Comparison of ENCODE assay signal across 23 cellular contexts in genomic region chr22:19750666-19751490, GRCh38. TPM values are rescaled to one million over a fixed set of nuclear protein-coding genes. Genes with fewer than 3 reads are reported as not detected.
DNase-seq lines count a peak whose midpoint lies in the region; ATAC-seq, FAIRE-seq and TF ChIP-seq lines count a peak whose summit lies in the region.
"Had no signal": no experiment of that assay in that cellular context is flagged by ENCODE, and none has a peak within 500 bp of the region (broad histone marks: within the 10 kb centered on the region; RNA-seq: fewer than 3 reads in every experiment).

No MANE protein-coding gene starts in this region.

- DNase-seq in AG04450 (ENCODE audit: low read depth, low spot score) (peak; percentile 34), IMR-90 (peak; percentile 76), K562 (ENCODE audit: extremely low read depth in 1 of 4, low spot score in 3 of 4) (no peak), left lung (no peak), CD1c-positive myeloid dendritic cell (ENCODE audit: extremely low spot score) (no peak)
- DNase-seq: activated CD4-positive, CD25-positive, alpha-beta regulatory T cell; activated naive CD8-positive, alpha-beta T cell treated with anti-CD3 and anti-CD28 coated beads for 36 hours; CD4-positive, alpha-beta memory T cell; central memory CD4-positive, alpha-beta T cell; effector memory CD4-positive, alpha-beta T cell; H7; midbrain; NCI-H1105; NCI-H526 treated with DMSO at 0.1 percent for 48 hours; retina had no signal

- peak overlapping the region; percentile 80 for H4K91ac ChIP-seq in IMR-90 (ENCODE audit: insufficient read depth, low read depth, low read length)

- H4K20me1 ChIP-seq in IMR-90 (ENCODE audit: insufficient read depth, low read length) (0 out of 2 replicates have a peak, but pooled peaks cover 1% of the 10 kb centered on the region), K562 (replicated peaks; ENCODE audit: control insufficient read depth, insufficient read depth, low read length) (peaks cover 51% of the 10 kb centered on the region)

- H3K9me3 ChIP-seq in AG04450 (ENCODE audit: control insufficient read depth, insufficient read depth, low read length) (no peaks in the 10 kb centered on the region; the same call in 1 of the 2 replicates), IMR-90 (ENCODE audit: control insufficient read depth, insufficient read depth, low read length) (no peaks in the 10 kb centered on the region), K562 (replicated peaks; ENCODE audit: control insufficient read depth, insufficient read depth, low read depth, low read length) (no peaks in the 10 kb centered on the region; the same call in 1 of the 2 replicates), left lung (no peaks in the 10 kb centered on the region)
- H3K9me3 ChIP-seq: neutrophil, thoracic aorta had no signal

- 0 out of 2 replicates have a peak overlapping the region, but pooled peaks have one; percentile 12 for H3K18ac ChIP-seq in IMR-90 (ENCODE audit: low read depth, low read length)

- no peak overlapping the region for H3K23ac ChIP-seq in IMR-90 (ENCODE audit: low read depth, low read length)

- H3K79me1 ChIP-seq in IMR-90 (ENCODE audit: low read depth in 1 of 2, low read length in 2 of 2): no peaks in the 10 kb centered on the region

- H2AFZ ChIP-seq in IMR-90 (replicated peaks; ENCODE audit: low read length, poor library complexity) (peak overlapping the region; percentile 84), K562 (ENCODE audit: low read depth, low read length) (no peak overlapping the region)

- peak overlapping the region; percentile 37 for H3K14ac ChIP-seq in IMR-90 (replicated peaks; ENCODE audit: low read depth, low read length)

- H3K4me2 ChIP-seq in IMR-90 (ENCODE audit: low read depth, low read length): 0 out of 2 replicates have a peak overlapping the region, but pooled peaks have one; percentile 34
- no peak overlapping the region for H3K4me2 ChIP-seq in K562 (ENCODE audit: insufficient read depth, low read length)

- FAIRE-seq in K562 (lab: Jason Lieb, UNC): no peak

- H3K27ac ChIP-seq in AG04450 (ENCODE audit: low read depth, low read length): no peak overlapping the region
- H3K27ac ChIP-seq in IMR-90 (ENCODE audit: insufficient read depth, low read length): no peak overlapping the region
- no peak overlapping the region for H3K27ac ChIP-seq in K562 (ENCODE audit: extremely low read depth, low read depth, low read length)
- H3K27ac ChIP-seq in left lung: no peak overlapping the region
- H3K27ac ChIP-seq: neutrophil, thoracic aorta had no signal

- no peak overlapping the region; the same call in 2 of the 3 replicates for H2BK15ac ChIP-seq in IMR-90 (ENCODE audit: low read depth, low read length)

- peak overlapping the region; percentile 75 for H3K4ac ChIP-seq in IMR-90 (ENCODE audit: low read depth, low read length)

- H2BK120ac ChIP-seq in IMR-90 (ENCODE audit: low read depth, low read length): peak overlapping the region; percentile 86

- peak overlapping the region; percentile 74 for H2AK5ac ChIP-seq in IMR-90 (ENCODE audit: low read depth, low read length)

- H2AK9ac ChIP-seq in IMR-90 (replicated peaks; ENCODE audit: low read depth, low read length, poor library complexity): peak overlapping the region; percentile 91

- H4K8ac ChIP-seq in IMR-90 (ENCODE audit: low read depth in 2 of 2, low read length in 2 of 2): peak overlapping the region in 1 of 2 experiments; percentile 49; a peak in 1 of 4 replicates

- H4K5ac ChIP-seq in IMR-90 (ENCODE audit: low read depth, low read length): 0 out of 2 replicates have a peak overlapping the region, but pooled peaks have one; percentile 15

- no peak for TF ChIP-seq EP300 in K562 (IDR thresholded peaks at IDR 0.05; ENCODE audit: low read length)

- 43% methylated on average over 13 of the region's 19 CpGs; no CpG with 5 or more reads in 1 of the 2 experiments for WGBS in IMR-90 (ENCODE audit: extremely low coverage in 2 of 2, insufficient read length in 1 of 2), 2 experiments
- WGBS in K562 (ENCODE audit: insufficient coverage, low coverage, missing lambda C conversion rate): 9% methylated on average over 18 of the region's 19 CpGs

- CTCF ChIA-PET in AG04450 (lab: Charles Lee): interaction anchor here (0.6 to 1.8 kb wide), 3 partner anchors 20 to 159 kb away, joined by 3 to 7 read pairs (median 4); no protein-coding TSS in a partner anchor
- CTCF ChIA-PET in IMR-90 (lab: Yijun Ruan, JAX): interaction anchor here (1.0 kb wide), 1 partner anchor 159 kb away, joined by 4 read pairs; no protein-coding TSS in a partner anchor
- CTCF ChIA-PET in K562 (lab: Yijun Ruan, JAX; ENCODE audit: low intra/inter-chr PET ratio): no interaction called here

- no peak for TF ChIP-seq RAD21 in IMR-90 (IDR thresholded peaks at IDR 0.05; ENCODE audit: low read length)
- no peak for TF ChIP-seq RAD21 in K562 (CRISPR knock-in tag; conservative IDR thresholded peaks at IDR 0.05 in 1 of 2, IDR thresholded peaks at IDR 0.05 in 1 of 2)

- H3K9me1 ChIP-seq in IMR-90 (ENCODE audit: insufficient read depth, low read length) (peaks cover 5% of the 10 kb centered on the region), K562 (ENCODE audit: control insufficient read depth, insufficient read depth, low read length) (no peaks in the 10 kb centered on the region)

- intact Hi-C loops in IMR-90 (cut with micrococcal nuclease): no loop called here
- intact Hi-C loops in K562 (cut with micrococcal nuclease): no loop called here
- intact Hi-C loops in left lung (cut with DNase I): no loop called here

- H3K79me2 ChIP-seq in K562 (ENCODE audit: control insufficient read depth, insufficient read depth, low read length): no peaks in the 10 kb centered on the region

- H3K4me1 ChIP-seq in IMR-90 (ENCODE audit: control insufficient read depth, insufficient read depth, low read length): peaks cover 9% of the 10 kb centered on the region
- H3K4me1 ChIP-seq in K562 (replicated peaks in 1 of 2; ENCODE audit: control insufficient read depth in 2 of 2, insufficient read depth in 2 of 2, low read length in 2 of 2): peaks cover 5 to 70% of the 10 kb centered on the region in 2 experiments
- peaks cover 3 to 8% of the 10 kb centered on the region in 2 donors for H3K4me1 ChIP-seq in left lung

- TF ChIP-seq CTCF in AG04450 (IDR thresholded peaks at IDR 0.05; ENCODE audit: low read depth, low read length) (no peak), IMR-90 (conservative IDR thresholded peaks at IDR 0.05; ENCODE audit: low read depth, low read length) (no peak), K562 (IDR thresholded peaks at IDR 0.05 in 2 of 3, conservative IDR thresholded peaks at IDR 0.05 in 1 of 3; ENCODE audit: insufficient read depth in 2 of 3, low read depth in 1 of 3, low read length in 3 of 3) (no peak), left lung (IDR thresholded peaks at IDR 0.05) (no peak)

- H3K9ac ChIP-seq in IMR-90 (ENCODE audit: low read depth, low read length): no peak overlapping the region
- H3K9ac ChIP-seq in K562 (ENCODE audit: insufficient read depth in 1 of 2, low read depth in 2 of 2, low read length in 2 of 2): peak overlapping the region in 1 of 2 experiments; percentile 66; a peak in 2 of 4 replicates

- TF ChIP-seq POLR2A in IMR-90 (IDR thresholded peaks at IDR 0.05; ENCODE audit: low read depth, low read length) (no peak), K562 (conservative IDR thresholded peaks at IDR 0.05) (no peak)

- H3K36me3 ChIP-seq in IMR-90 (ENCODE audit: control insufficient read depth, insufficient read depth, low read length) (no peaks in the 10 kb centered on the region), K562 (ENCODE audit: control insufficient read depth, insufficient read depth, low read length) (no peaks in the 10 kb centered on the region), left lung (no peaks in the 10 kb centered on the region)
- H3K36me3 ChIP-seq: neutrophil, thoracic aorta had no signal

- POLR2A ChIA-PET in AG04450 (lab: Yijun Ruan, JAX) (interaction anchor here (1.0 kb wide), 1 partner anchor 103 kb away, joined by 3 read pairs; no protein-coding TSS in a partner anchor), IMR-90 (lab: Charles Lee; ENCODE audit: unreplicated experiment) (no interaction called here), K562 (lab: Yijun Ruan, JAX) (interaction anchor here (0.6 to 4.5 kb wide), 10 partner anchors 8 to 1277 kb away, joined by 3 to 37 read pairs (median 4); no protein-coding TSS in a partner anchor)

- H2BK5ac ChIP-seq in IMR-90 (ENCODE audit: low read depth, low read length, poor library complexity, severe bottlenecking): peak overlapping the region; percentile 51

- BruUV-seq in IMR-90 (replicated peaks; lab: Mats Ljungman, UMichigan) (no TSS peak), K562 (replicated peaks; lab: Mats Ljungman, UMichigan) (no TSS peak)

- peak overlapping the region; percentile 86; the same call in 1 of the 2 replicates for H2BK20ac ChIP-seq in IMR-90 (ENCODE audit: low read depth, low read length)

- ATAC-seq in IMR-90 (ENCODE audit: low read depth): peak; percentile 93
- no peak for ATAC-seq in K562
- ATAC-seq in left lung: peak; percentile 29
- ATAC-seq in HG03039 (IDR thresholded peaks at IDR 0.05; ENCODE audit: unreplicated experiment): no peak
- ATAC-seq in HG03432 (IDR thresholded peaks at IDR 0.05; ENCODE audit: unreplicated experiment): no peak
- ATAC-seq in HG03045 (IDR thresholded peaks at IDR 0.05; ENCODE audit: unreplicated experiment): no peak

- dilution Hi-C loops in IMR-90 (cut with HindIII; ENCODE audit: low sequenced_read_pairs, unreplicated experiment): no loop called here

- H3K4me3 ChIP-seq in AG04450 (ENCODE audit: low read depth, low read length) (no peak overlapping the region), IMR-90 (ENCODE audit: insufficient read depth, low read depth, low read length) (no peak overlapping the region), K562 (no peak overlapping the region), left lung (no peak overlapping the region)
- H3K4me3 ChIP-seq: thoracic aorta had no signal

- no peak overlapping the region for H3K56ac ChIP-seq in IMR-90 (ENCODE audit: extremely low read depth, insufficient read depth, low read length)

- peaks cover 42% of the 10 kb centered on the region for H3K27me3 ChIP-seq in AG04450 (ENCODE audit: control insufficient read depth, insufficient read depth, low read length)
- H3K27me3 ChIP-seq in IMR-90 (ENCODE audit: control insufficient read depth, insufficient read depth, low read length): peaks cover 49% of the 10 kb centered on the region
- peaks cover 57 to 83% of the 10 kb centered on the region in 2 experiments; a peak in 4 of 5 replicates for H3K27me3 ChIP-seq in K562 (ENCODE audit: control insufficient read depth in 2 of 2, insufficient read depth in 2 of 2, low read length in 2 of 2)
- H3K27me3 ChIP-seq in left lung: peaks cover 26 to 62% of the 10 kb centered on the region in 2 donors

- in situ Hi-C loops in IMR-90 (cut with MboI; ENCODE audit: low sequenced_read_pairs) (no loop called here), K562 (cut with MboI) (no loop called here)

RNA-seq across cellular contexts. Expression of gene TBX1, which starts 9.7 kb away (rescaled TPM):
- polyA plus RNA-seq in AG04450 (2011; rRNA removed): not detected in 2 replicates
- polyA minus RNA-seq in AG04450 (2011; rRNA and poly(A)+ RNA removed): not detected in 2 replicates
- total RNA-seq in IMR-90 (2012; rRNA removed): not detected in 2 replicates
- 0.03 and 0.13 TPM in 2 replicates for polyA plus RNA-seq in IMR-90 (2012; rRNA removed)
- 0.03 TPM in 1 of 2 replicates, not detected in the other for polyA plus RNA-seq in IMR-90 (2012; cell fraction: cytosol; rRNA removed)
- 0.08 and 0.36 TPM in 2 replicates for polyA plus RNA-seq in IMR-90 (2012; cell fraction: nucleus; rRNA removed; ENCODE audit: low replicate concordance)
- 31.9 and 90.7 TPM in 2 replicates for total RNA-seq in K562 (2011; cell fraction: chromatin; rRNA removed; ENCODE audit: low replicate concordance)
- total RNA-seq in K562 (2011; cell fraction: nucleolus; rRNA removed): 41.9 and 52.4 TPM in 2 replicates
- 40.6 and 47.0 TPM in 2 replicates for total RNA-seq in K562 (2011; cell fraction: nucleoplasm; rRNA removed)
- 8.9 and 14.0 TPM in 2 replicates for total RNA-seq in K562 (2014; rRNA removed)
- total RNA-seq in K562 (2014; rRNA removed; fragmentation: Illumina TruSeq; extraction: Trizol): 2.1 and 2.6 TPM in 2 replicates
- total RNA-seq in K562 (2015; rRNA removed; fragmentation: Illumina TruSeq; extraction: Trizol): 3.5 and 3.9 TPM in 2 replicates
- 34.2 and 35.0 TPM in 2 replicates for total RNA-seq in K562 (2021)
- 2.5 and 9.5 TPM in 2 replicates for polyA plus RNA-seq in K562 (2011; rRNA removed)
- 5.8 and 7.7 TPM in 2 replicates for polyA plus RNA-seq in K562 (2011; cell fraction: cytosol; rRNA removed)
- 55.1 and 87.1 TPM in 2 replicates for polyA plus RNA-seq in K562 (2011; cell fraction: nucleus; rRNA removed)
- polyA plus RNA-seq in K562 (2012): 12.4 and 14.0 TPM in 2 replicates
- polyA plus RNA-seq in K562 (2014; fragmentation: Illumina TruSeq; extraction: Trizol): 8.0 and 12.8 TPM in 2 replicates
- under 1 TPM; 0.07 to 0.11 TPM for polyA plus RNA-seq in K562 (2014; fragmentation: Nextera tagmentation; extraction: Ambion mirVana)
- 14.7 and 17.1 TPM in 2 replicates for polyA plus RNA-seq in K562 (2014; rRNA removed)
- 2.2 and 5.5 TPM in 2 replicates for polyA minus RNA-seq in K562 (2011; rRNA and poly(A)+ RNA removed)
- polyA minus RNA-seq in K562 (2011; cell fraction: cytosol; rRNA and poly(A)+ RNA removed): 5.4 and 22.9 TPM in 2 replicates
- polyA minus RNA-seq in K562 (2011; cell fraction: nucleus; rRNA and poly(A)+ RNA removed): 20.1 and 45.7 TPM in 2 replicates
- total RNA-seq in left lung: 10 to 100 TPM in 1 of 2 donors, 1 to 10 TPM in 1; 4.4 to 11.2 TPM
- total RNA-seq: activated CD8-positive, alpha-beta memory T cell treated with anti-CD3 and anti-CD28 coated beads for 36 hours; activated naive CD8-positive, alpha-beta T cell treated with anti-CD3 and anti-CD28 coated beads for 36 hours; CD4-positive, alpha-beta memory T cell; kidney epithelial cell had no signal
- polyA plus RNA-seq: CD4-positive, alpha-beta memory T cell had no signal

RNA-seq across cellular contexts. Expression of gene GP1BB, which starts 27.5 kb away (rescaled TPM):
- polyA plus RNA-seq in AG04450 (2011; rRNA removed) (0.20 and 0.60 TPM in 2 replicates), IMR-90 (2012; rRNA removed) (1.5 and 4.6 TPM in 2 replicates), K562 (2011; rRNA removed) (9.2 and 33.6 TPM in 2 replicates), K562 (2014; fragmentation: Illumina TruSeq; extraction: Trizol) (1.6 and 15.2 TPM in 2 replicates), K562 (2014; fragmentation: Nextera tagmentation; extraction: Ambion mirVana) (1 to 10 TPM in 1 of 2 experiments, under 1 TPM in 1; 0.69 to 1.1 TPM), K562 (2014; rRNA removed) (110 and 150 TPM in 2 replicates)
- polyA minus RNA-seq in AG04450 (2011; rRNA and poly(A)+ RNA removed): 0.28 TPM in 1 of 2 replicates, not detected in the other
- total RNA-seq in IMR-90 (2012; rRNA removed) (0.18 and 0.28 TPM in 2 replicates), K562 (2014; rRNA removed) (85.2 and 90.0 TPM in 2 replicates), K562 (2014; rRNA removed; fragmentation: Illumina TruSeq; extraction: Trizol) (2.1 and 2.8 TPM in 2 replicates), K562 (2015; rRNA removed; fragmentation: Illumina TruSeq; extraction: Trizol) (1.6 and 5.2 TPM in 2 replicates), K562 (2021) (139 and 162 TPM in 2 replicates), left lung (1 to 10 TPM in 1 of 2 donors, not detected in 1; 3.6 TPM)
- 1.2 and 3.0 TPM in 2 replicates for polyA plus RNA-seq in IMR-90 (2012; cell fraction: cytosol; rRNA removed)
- 7.1 and 36.7 TPM in 2 replicates for polyA plus RNA-seq in IMR-90 (2012; cell fraction: nucleus; rRNA removed; ENCODE audit: low replicate concordance)
- 12.5 and 89.3 TPM in 2 replicates for total RNA-seq in K562 (2011; cell fraction: chromatin; rRNA removed; ENCODE audit: low replicate concordance)
- 145 and 149 TPM in 2 replicates for total RNA-seq in K562 (2011; cell fraction: nucleolus; rRNA removed)
- total RNA-seq in K562 (2011; cell fraction: nucleoplasm; rRNA removed): 44.7 and 52.3 TPM in 2 replicates
- polyA plus RNA-seq in K562 (2011; cell fraction: cytosol; rRNA removed): 60.0 and 286 TPM in 2 replicates
- 103 and 165 TPM in 2 replicates for polyA plus RNA-seq in K562 (2011; cell fraction: nucleus; rRNA removed)
- polyA plus RNA-seq in K562 (2012): 49.9 and 97.0 TPM in 2 replicates
- 2.4 and 2.8 TPM in 2 replicates for polyA minus RNA-seq in K562 (2011; rRNA and poly(A)+ RNA removed)
- polyA minus RNA-seq in K562 (2011; cell fraction: cytosol; rRNA and poly(A)+ RNA removed): 43.2 and 113 TPM in 2 replicates
- 19.4 and 37.3 TPM in 2 replicates for polyA minus RNA-seq in K562 (2011; cell fraction: nucleus; rRNA and poly(A)+ RNA removed)
- total RNA-seq: activated naive CD8-positive, alpha-beta T cell treated with anti-CD3 and anti-CD28 coated beads for 36 hours; CD4-positive, alpha-beta memory T cell; T-helper 2 cell treated with Interferon-gamma antibody and Interleukin-4, amounts not matched to agents 100 ng/mL and 5 ng/mL, for 36 hours had no signal
- polyA plus RNA-seq: CD4-positive, alpha-beta memory T cell had no signal

RNA-seq across cellular contexts. Expression of gene SEPTIN5, which starts 36.6 kb away (rescaled TPM):
- polyA plus RNA-seq in AG04450 (2011; rRNA removed) (13.1 and 15.5 TPM in 2 replicates), IMR-90 (2012; rRNA removed) (20.7 and 22.3 TPM in 2 replicates), K562 (2011; rRNA removed) (119 and 238 TPM in 2 replicates), K562 (2014; fragmentation: Illumina TruSeq; extraction: Trizol) (135 and 164 TPM in 2 replicates), K562 (2014; fragmentation: Nextera tagmentation; extraction: Ambion mirVana) (1 to 10 TPM in 1 of 2 experiments, under 1 TPM in 1; 0.03 to 1.9 TPM), K562 (2014; rRNA removed) (129 and 135 TPM in 2 replicates)
- 24.2 and 28.9 TPM in 2 replicates for polyA minus RNA-seq in AG04450 (2011; rRNA and poly(A)+ RNA removed)
- total RNA-seq in IMR-90 (2012; rRNA removed) (16.8 and 17.2 TPM in 2 replicates), K562 (2014; rRNA removed) (116 and 125 TPM in 2 replicates), K562 (2014; rRNA removed; fragmentation: Illumina TruSeq; extraction: Trizol) (92.5 and 94.6 TPM in 2 replicates), K562 (2015; rRNA removed; fragmentation: Illumina TruSeq; extraction: Trizol) (28.1 and 34.9 TPM in 2 replicates), K562 (2021) (177 and 195 TPM in 2 replicates), left lung (10 to 100 TPM; 14.6 to 20.3 TPM)
- 10.4 and 22.8 TPM in 2 replicates for polyA plus RNA-seq in IMR-90 (2012; cell fraction: cytosol; rRNA removed)
- polyA plus RNA-seq in IMR-90 (2012; cell fraction: nucleus; rRNA removed; ENCODE audit: low replicate concordance): 65.7 and 90.4 TPM in 2 replicates
- 625 and 1,610 TPM in 2 replicates for total RNA-seq in K562 (2011; cell fraction: chromatin; rRNA removed; ENCODE audit: low replicate concordance)
- 538 and 650 TPM in 2 replicates for total RNA-seq in K562 (2011; cell fraction: nucleolus; rRNA removed)
- 407 and 495 TPM in 2 replicates for total RNA-seq in K562 (2011; cell fraction: nucleoplasm; rRNA removed)
- polyA plus RNA-seq in K562 (2011; cell fraction: cytosol; rRNA removed): 143 and 156 TPM in 2 replicates
- 671 and 957 TPM in 2 replicates for polyA plus RNA-seq in K562 (2011; cell fraction: nucleus; rRNA removed)
- 122 and 123 TPM in 2 replicates for polyA plus RNA-seq in K562 (2012)
- 306 and 458 TPM in 2 replicates for polyA minus RNA-seq in K562 (2011; rRNA and poly(A)+ RNA removed)
- 83.2 and 205 TPM in 2 replicates for polyA minus RNA-seq in K562 (2011; cell fraction: cytosol; rRNA and poly(A)+ RNA removed)
- polyA minus RNA-seq in K562 (2011; cell fraction: nucleus; rRNA and poly(A)+ RNA removed): 284 and 666 TPM in 2 replicates
- total RNA-seq: CD4-positive, alpha-beta memory T cell; T-helper 2 cell treated with Interferon-gamma antibody and Interleukin-4, amounts not matched to agents 100 ng/mL and 5 ng/mL, for 36 hours had no signal
- polyA plus RNA-seq: CD4-positive, alpha-beta memory T cell had no signal

Comparison
In these comparisons a context has a peak if more than half of its experiments do, and no peak if none do; other contexts are left out.
1. DNase-seq: peak in AG04450 (single experiment) and IMR-90 (single experiment); none in K562 (0 of 4), left lung (0 of 2) and CD1c-positive myeloid dendritic cell (single experiment).
2. ATAC-seq: peak in IMR-90 (single experiment) and left lung (single experiment); none in K562 (single experiment), HG03039 (single experiment), HG03432 (single experiment) and HG03045 (single experiment).